Comparison of ENCODE assay signal across 2 cellular contexts in genomic region chr7:136976504-136977251, GRCh38.
TF ChIP-seq lines count a peak whose summit lies in the region.

No MANE protein-coding gene starts in this region.

TF ChIP-seq in GM23338, 12 proteins besides CTCF, POLR2A, EP300 and RAD21:
- TF ChIP-seq CREB1 (CRISPR knock-in tag; IDR thresholded peaks at IDR 0.05; ENCODE audit: low read depth) (no peak), JUNB (IDR thresholded peaks at IDR 0.05; ENCODE audit: unreplicated experiment) (no peak), POLR2AphosphoS5 (IDR thresholded peaks at IDR 0.05; ENCODE audit: low read depth) (no peak), NANOG (IDR thresholded peaks at IDR 0.05; ENCODE audit: borderline replicate concordance) (no peak), REST (IDR thresholded peaks at IDR 0.05; ENCODE audit: unreplicated experiment) (no peak), ZNF331 (CRISPR knock-in tag; IDR thresholded peaks at IDR 0.05; ENCODE audit: low read depth) (no peak), EZH2phosphoT487 (IDR thresholded peaks at IDR 0.05; ENCODE audit: unreplicated experiment) (no peak), ZNF114 (CRISPR knock-in tag; IDR thresholded peaks at IDR 0.05) (no peak), EZH2 (IDR thresholded peaks at IDR 0.05; ENCODE audit: low read depth, unreplicated experiment) (no peak), STAT1 (IDR thresholded peaks at IDR 0.05; ENCODE audit: unreplicated experiment) (no peak)
- TF ChIP-seq, protein P1, sequence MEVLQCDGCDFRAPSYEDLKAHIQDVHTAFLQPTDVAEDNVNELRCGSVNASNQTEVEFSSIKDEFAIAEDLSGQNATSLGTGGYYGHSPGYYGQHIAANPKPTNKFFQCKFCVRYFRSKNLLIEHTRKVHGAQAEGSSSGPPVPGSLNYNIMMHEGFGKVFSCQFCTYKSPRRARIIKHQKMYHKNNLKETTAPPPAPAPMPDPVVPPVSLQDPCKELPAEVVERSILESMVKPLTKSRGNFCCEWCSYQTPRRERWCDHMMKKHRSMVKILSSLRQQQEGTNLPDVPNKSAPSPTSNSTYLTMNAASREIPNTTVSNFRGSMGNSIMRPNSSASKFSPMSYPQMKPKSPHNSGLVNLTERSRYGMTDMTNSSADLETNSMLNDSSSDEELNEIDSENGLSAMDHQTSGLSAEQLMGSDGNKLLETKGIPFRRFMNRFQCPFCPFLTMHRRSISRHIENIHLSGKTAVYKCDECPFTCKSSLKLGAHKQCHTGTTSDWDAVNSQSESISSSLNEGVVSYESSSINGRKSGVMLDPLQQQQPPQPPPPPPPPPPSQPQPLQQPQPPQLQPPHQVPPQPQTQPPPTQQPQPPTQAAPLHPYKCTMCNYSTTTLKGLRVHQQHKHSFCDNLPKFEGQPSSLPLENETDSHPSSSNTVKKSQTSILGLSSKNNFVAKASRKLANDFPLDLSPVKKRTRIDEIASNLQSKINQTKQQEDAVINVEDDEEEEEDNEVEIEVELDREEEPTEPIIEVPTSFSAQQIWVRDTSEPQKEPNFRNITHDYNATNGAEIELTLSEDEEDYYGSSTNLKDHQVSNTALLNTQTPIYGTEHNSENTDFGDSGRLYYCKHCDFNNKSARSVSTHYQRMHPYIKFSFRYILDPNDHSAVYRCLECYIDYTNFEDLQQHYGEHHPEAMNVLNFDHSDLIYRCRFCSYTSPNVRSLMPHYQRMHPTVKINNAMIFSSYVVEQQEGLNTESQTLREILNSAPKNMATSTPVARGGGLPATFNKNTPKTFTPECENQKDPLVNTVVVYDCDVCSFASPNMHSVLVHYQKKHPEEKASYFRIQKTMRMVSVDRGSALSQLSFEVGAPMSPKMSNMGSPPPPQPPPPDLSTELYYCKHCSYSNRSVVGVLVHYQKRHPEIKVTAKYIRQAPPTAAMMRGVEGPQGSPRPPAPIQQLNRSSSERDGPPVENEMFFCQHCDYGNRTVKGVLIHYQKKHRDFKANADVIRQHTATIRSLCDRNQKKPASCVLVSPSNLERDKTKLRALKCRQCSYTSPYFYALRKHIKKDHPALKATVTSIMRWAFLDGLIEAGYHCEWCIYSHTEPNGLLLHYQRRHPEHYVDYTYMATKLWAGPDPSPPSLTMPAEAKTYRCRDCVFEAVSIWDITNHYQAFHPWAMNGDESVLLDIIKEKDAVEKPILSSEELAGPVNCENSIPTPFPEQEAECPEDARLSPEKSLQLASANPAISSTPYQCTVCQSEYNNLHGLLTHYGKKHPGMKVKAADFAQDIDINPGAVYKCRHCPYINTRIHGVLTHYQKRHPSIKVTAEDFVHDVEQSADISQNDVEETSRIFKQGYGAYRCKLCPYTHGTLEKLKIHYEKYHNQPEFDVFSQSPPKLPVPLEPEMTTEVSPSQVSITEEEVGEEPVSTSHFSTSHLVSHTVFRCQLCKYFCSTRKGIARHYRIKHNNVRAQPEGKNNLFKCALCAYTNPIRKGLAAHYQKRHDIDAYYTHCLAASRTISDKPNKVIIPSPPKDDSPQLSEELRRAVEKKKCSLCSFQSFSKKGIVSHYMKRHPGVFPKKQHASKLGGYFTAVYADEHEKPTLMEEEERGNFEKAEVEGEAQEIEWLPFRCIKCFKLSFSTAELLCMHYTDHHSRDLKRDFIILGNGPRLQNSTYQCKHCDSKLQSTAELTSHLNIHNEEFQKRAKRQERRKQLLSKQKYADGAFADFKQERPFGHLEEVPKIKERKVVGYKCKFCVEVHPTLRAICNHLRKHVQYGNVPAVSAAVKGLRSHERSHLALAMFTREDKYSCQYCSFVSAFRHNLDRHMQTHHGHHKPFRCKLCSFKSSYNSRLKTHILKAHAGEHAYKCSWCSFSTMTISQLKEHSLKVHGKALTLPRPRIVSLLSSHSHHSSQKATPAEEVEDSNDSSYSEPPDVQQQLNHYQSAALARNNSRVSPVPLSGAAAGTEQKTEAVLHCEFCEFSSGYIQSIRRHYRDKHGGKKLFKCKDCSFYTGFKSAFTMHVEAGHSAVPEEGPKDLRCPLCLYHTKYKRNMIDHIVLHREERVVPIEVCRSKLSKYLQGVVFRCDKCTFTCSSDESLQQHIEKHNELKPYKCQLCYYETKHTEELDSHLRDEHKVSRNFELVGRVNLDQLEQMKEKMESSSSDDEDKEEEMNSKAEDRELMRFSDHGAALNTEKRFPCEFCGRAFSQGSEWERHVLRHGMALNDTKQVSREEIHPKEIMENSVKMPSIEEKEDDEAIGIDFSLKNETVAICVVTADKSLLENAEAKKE (CRISPR knock-in tag; IDR thresholded peaks at IDR 0.05), result no peak
- TF ChIP-seq, protein P2, sequence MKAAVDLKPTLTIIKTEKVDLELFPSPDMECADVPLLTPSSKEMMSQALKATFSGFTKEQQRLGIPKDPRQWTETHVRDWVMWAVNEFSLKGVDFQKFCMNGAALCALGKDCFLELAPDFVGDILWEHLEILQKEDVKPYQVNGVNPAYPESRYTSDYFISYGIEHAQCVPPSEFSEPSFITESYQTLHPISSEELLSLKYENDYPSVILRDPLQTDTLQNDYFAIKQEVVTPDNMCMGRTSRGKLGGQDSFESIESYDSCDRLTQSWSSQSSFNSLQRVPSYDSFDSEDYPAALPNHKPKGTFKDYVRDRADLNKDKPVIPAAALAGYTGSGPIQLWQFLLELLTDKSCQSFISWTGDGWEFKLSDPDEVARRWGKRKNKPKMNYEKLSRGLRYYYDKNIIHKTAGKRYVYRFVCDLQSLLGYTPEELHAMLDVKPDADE (IDR thresholded peaks at IDR 0.05), result no peak

TF ChIP-seq in H1, 55 proteins besides CTCF, POLR2A, EP300 and RAD21:
- TF ChIP-seq CBX8 (IDR thresholded peaks at IDR 0.05; ENCODE audit: borderline replicate concordance, low read depth, low read length) (no peak), POU5F1 (IDR thresholded peaks at IDR 0.05; ENCODE audit: low read depth, low read length) (peak; percentile 69)
